In the genomic region with DNA sequence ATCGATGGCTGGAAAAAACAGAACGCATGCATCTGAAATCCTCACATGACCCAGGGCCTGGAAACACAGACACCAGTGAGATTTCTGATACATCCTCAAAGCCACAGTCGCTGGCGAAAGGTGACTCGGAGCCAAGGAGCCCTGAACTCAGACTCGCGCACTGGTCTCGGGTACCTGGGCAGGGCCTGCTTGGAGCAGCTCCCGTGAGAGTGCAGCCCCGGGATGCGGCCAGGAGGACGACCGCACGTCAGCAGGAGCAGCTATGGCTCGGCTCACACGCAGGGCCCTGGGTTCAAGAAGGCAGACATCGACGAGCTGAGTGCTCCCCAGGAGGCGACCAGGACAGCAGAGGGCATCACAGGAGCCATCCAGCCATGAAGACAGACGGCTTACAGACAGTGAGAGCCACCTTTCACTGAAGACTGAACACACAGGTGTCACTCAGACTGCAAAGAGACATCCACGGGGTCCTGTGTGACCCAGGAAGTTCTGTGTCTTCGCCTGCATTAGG, we compare ENCODE assay signal across 12 cellular contexts.
DNase-seq lines count a peak whose midpoint lies in the region; ATAC-seq, FAIRE-seq and TF ChIP-seq lines count a peak whose summit lies in the region.
"Had no signal": no experiment of that assay in that cellular context is flagged by ENCODE, and none has a peak within 500 bp of the region (broad histone marks: within the 10 kb centered on the region; RNA-seq: fewer than 3 reads in every experiment).

No MANE protein-coding gene starts in this region.

- H3K27ac ChIP-seq in HepG2 (ENCODE audit: extremely low read length, insufficient read depth, low read length): no peak overlapping the region
- no peak overlapping the region for H3K27ac ChIP-seq in spleen
- H3K27ac ChIP-seq: neutrophil had no signal

- no TSS peak for BruUV-seq in HepG2 (replicated peaks; lab: Mats Ljungman, UMichigan)

- POLR2A ChIA-PET in HepG2 (lab: Yijun Ruan, JAX): no interaction called here

- ATAC-seq in HepG2 (no peak), GM18873 (IDR thresholded peaks at IDR 0.05; ENCODE audit: low FRiP score, unreplicated experiment) (no peak)
- ATAC-seq: activated CD4-positive, CD25-positive, alpha-beta regulatory T cell treated with anti-CD3 and anti-CD28 coated beads, Interleukin-2, amount 50 U/mL, for 24 hours had no signal

- H3K36me3 ChIP-seq in GM06990 (ENCODE audit: control insufficient read depth, insufficient read depth, low read length) (peaks cover 4% of the 10 kb centered on the region), bronchial epithelial cell (ENCODE audit: control insufficient read depth, insufficient read depth, low read length) (peaks cover 1% of the 10 kb centered on the region), HepG2 (replicated peaks in 1 of 2; ENCODE audit: control insufficient read depth in 1 of 2, insufficient read depth in 2 of 2, low read length in 2 of 2) (peaks cover 1 to 11% of the 10 kb centered on the region in 2 experiments; a peak in 3 of 5 replicates), spleen (peaks cover 0 to 53% (median 2%) of the 10 kb centered on the region in 6 donors)

- H3K27me3 ChIP-seq in GM06990 (replicated peaks; ENCODE audit: control insufficient read depth, insufficient read depth, low read length): no peaks in the 10 kb centered on the region
- H3K27me3 ChIP-seq in bronchial epithelial cell (ENCODE audit: control insufficient read depth, insufficient read depth, low read length): no peaks in the 10 kb centered on the region
- no peaks in the 10 kb centered on the region for H3K27me3 ChIP-seq in HepG2 (ENCODE audit: control insufficient read depth in 1 of 2, insufficient read depth in 2 of 2, low read length in 2 of 2)
- no peaks in the 10 kb centered on the region for H3K27me3 ChIP-seq in spleen (replicated peaks in 1 of 7)
- H3K27me3 ChIP-seq: neutrophil had no signal

- H3K4me3 ChIP-seq in GM06990 (replicated peaks; ENCODE audit: low read depth, low read length) (no peak overlapping the region), bronchial epithelial cell (ENCODE audit: low read depth, low read length) (no peak overlapping the region), HepG2 (replicated peaks in 1 of 3; ENCODE audit: insufficient read depth in 1 of 3, low read depth in 2 of 3, low read length in 3 of 3) (no peak overlapping the region), spleen (no peak overlapping the region)

- FAIRE-seq in bronchial epithelial cell (lab: Jason Lieb, UNC): peak; percentile 47
- no peak for FAIRE-seq in HepG2 (lab: Jason Lieb, UNC)

- H4K20me1 ChIP-seq in HepG2 (ENCODE audit: insufficient read depth, low read length): no peaks in the 10 kb centered on the region

- in situ Hi-C loops in HepG2 (cut with HindIII; ENCODE audit: extremely low pct_ligation_motif_present, low pct_unique_long_range_greater_than_20kb): no loop called here

- H3K4me1 ChIP-seq in HepG2 (ENCODE audit: insufficient read depth, low read length): 0 out of 2 replicates have a peak, but pooled peaks cover 5% of the 10 kb centered on the region
- H3K4me1 ChIP-seq in spleen: peaks cover 0 to 41% (median 12%) of the 10 kb centered on the region in 6 donors

- no peak overlapping the region for H2AFZ ChIP-seq in HepG2 (ENCODE audit: low read length)

- no peak for TF ChIP-seq RAD21 in HepG2 (CRISPR knock-in tag; IDR thresholded peaks at IDR 0.05)

- H3K79me2 ChIP-seq in HepG2 (ENCODE audit: insufficient read depth, low read length): no peaks in the 10 kb centered on the region

- H3K9me3 ChIP-seq in HepG2 (ENCODE audit: low read length) (no peaks in the 10 kb centered on the region), spleen (no peaks in the 10 kb centered on the region)
- H3K9me3 ChIP-seq: neutrophil had no signal

- CTCF ChIA-PET in HepG2 (lab: Yijun Ruan, JAX; ENCODE audit: low intra/inter-chr PET ratio, low total read pairs): no interaction called here

- TF ChIP-seq CTCF in GM06990 (IDR thresholded peaks at IDR 0.05; ENCODE audit: insufficient read depth, low read length, poor library complexity, severe bottlenecking) (peak; percentile 4), bronchial epithelial cell (IDR thresholded peaks at IDR 0.05; ENCODE audit: insufficient read depth, low read length, severe bottlenecking) (no peak), HepG2 (CRISPR knock-in tag; IDR thresholded peaks at IDR 0.05) (no peak; the same call in 1 of the 2 replicates), spleen (IDR thresholded peaks at IDR 0.05 in 8 of 11, conservative IDR thresholded peaks at IDR 0.05 in 3 of 11) (no peak)

- no peak overlapping the region for H3K9ac ChIP-seq in HepG2 (ENCODE audit: insufficient read depth, low read depth, low read length)

- DNase-seq in GM06990 (ENCODE audit: extremely low read depth, insufficient read length) (no peak), bronchial epithelial cell (ENCODE audit: low read depth) (no peak), HepG2 (ENCODE audit: low spot score) (no peak), spleen (peak; percentile 68), DMS 273 (lab: John Stamatoyannopoulos, UW; ENCODE audit: unreplicated experiment) (no peak), GM03348 (ENCODE audit: low spot score) (no peak)
- DNase-seq: anterior cingulate cortex, NCI-H1694, NCI-H510A had no signal

- TF ChIP-seq POLR2A in HepG2 (IDR thresholded peaks at IDR 0.05; ENCODE audit: insufficient read depth in 1 of 2, low read depth in 2 of 2, low read length in 2 of 2) (no peak), spleen (IDR thresholded peaks at IDR 0.05) (no peak)

- TF ChIP-seq EP300 in HepG2 (IDR thresholded peaks at IDR 0.05; ENCODE audit: low read depth in 2 of 2, low read length in 2 of 2): no peak
- no peak for TF ChIP-seq EP300 in HepG2 (CRISPR knock-in tag; IDR thresholded peaks at IDR 0.05; ENCODE audit: borderline replicate concordance)

- intact Hi-C loops in HepG2 (cut with micrococcal nuclease; ENCODE audit: unreplicated experiment): no loop called here
- intact Hi-C loops in spleen (cut with DNase I; ENCODE audit: low total_unique reads): no loop called here

- H3K4me2 ChIP-seq in HepG2 (ENCODE audit: low read depth, low read length): no peak overlapping the region

- 95% methylated on average over 15 of the region's 22 CpGs for WGBS in HepG2 (ENCODE audit: low lambda C conversion rate)
- WGBS in spleen, 5 donors: 86 to 97% (median 90%) methylated on average over 15 to 22 of the region's 22 CpGs

TF ChIP-seq in HepG2, 621 proteins besides CTCF, POLR2A, EP300 and RAD21:
- TF ChIP-seq ZNF263 (CRISPR knock-in tag; IDR thresholded peaks at IDR 0.05) (peak; percentile 62), CEBPB (IDR thresholded peaks at IDR 0.05; ENCODE audit: borderline replicate concordance, low read depth, low read length) (no peak), HMGA1 (CRISPR knock-in tag; conservative IDR thresholded peaks at IDR 0.05) (no peak), ZNF772 (CRISPR knock-in tag; IDR thresholded peaks at IDR 0.05) (no peak)
- TF ChIP-seq, protein P1, sequence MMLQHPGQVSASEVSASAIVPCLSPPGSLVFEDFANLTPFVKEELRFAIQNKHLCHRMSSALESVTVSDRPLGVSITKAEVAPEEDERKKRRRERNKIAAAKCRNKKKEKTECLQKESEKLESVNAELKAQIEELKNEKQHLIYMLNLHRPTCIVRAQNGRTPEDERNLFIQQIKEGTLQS (CRISPR knock-in tag; IDR thresholded peaks at IDR 0.05): no peak
